ENCODE assay signal across 8 cellular contexts in genomic region chr5:61330341-61330878, GRCh38. TPM values are rescaled to one million over a fixed set of nuclear protein-coding genes. Genes with fewer than 3 reads are reported as not detected.
DNase-seq lines count a peak whose midpoint lies in the region; ATAC-seq and TF ChIP-seq lines count a peak whose summit lies in the region.

No MANE protein-coding gene starts in this region.

- H2AFZ ChIP-seq in neuronal stem cell (ENCODE audit: low read length) = peak overlapping the region; percentile 92

- H3K4me1 ChIP-seq in gastroesophageal sphincter = peaks cover 0 to 39% (median 16%) of the 10 kb centered on the region in 3 donors
- peaks cover 17 to 21% of the 10 kb centered on the region in 2 donors for H3K4me1 ChIP-seq in neuronal stem cell (ENCODE audit: control insufficient read depth in 2 of 2, insufficient read depth in 1 of 2, low read depth in 1 of 2, low read length in 2 of 2)

- peaks cover 43% of the 10 kb centered on the region for H3K4me1 Mint-ChIP-seq in activated T-cell treated with anti-CD3 and anti-CD28 coated beads, Interleukin-2, amount 50 U/mL, for 4 hours (ENCODE audit: low read depth)

- peak overlapping the region; percentile 9 for H4K91ac ChIP-seq in neuronal stem cell (ENCODE audit: low read depth, low read length, poor library complexity)

- peak overlapping the region; percentile 82 to 99 (median 98) for H3K27ac ChIP-seq in gastroesophageal sphincter
- H3K27ac ChIP-seq in neuronal stem cell (replicated peaks; ENCODE audit: low read length) = peak overlapping the region; percentile 92

- H3K4me3 ChIP-seq in gastroesophageal sphincter (peak overlapping the region; percentile 86 to 97), neuronal stem cell (ENCODE audit: low read length in 2 of 2) (peak overlapping the region; percentile 94 to 96)

- peaks cover 14% of the 10 kb centered on the region for H3K79me1 ChIP-seq in neuronal stem cell (ENCODE audit: low read depth, low read length)

- peak overlapping the region; percentile 99 for H3K18ac ChIP-seq in neuronal stem cell (ENCODE audit: low read length)

- peak overlapping the region; percentile 51 for H3K14ac ChIP-seq in neuronal stem cell (ENCODE audit: low read length)

- TF ChIP-seq CTCF in gastroesophageal sphincter (IDR thresholded peaks at IDR 0.05) = no peak

- no peaks in the 10 kb centered on the region for H3K27me3 ChIP-seq in gastroesophageal sphincter
- H3K27me3 ChIP-seq in neuronal stem cell (ENCODE audit: control insufficient read depth in 3 of 3, insufficient read depth in 3 of 3, low read depth in 1 of 3, low read length in 3 of 3) = no peaks in the 10 kb centered on the region

- DNase-seq in stimulated activated naive CD4-positive, alpha-beta T cell (lab: John Stamatoyannopoulos, UW) = peak in 5 of 6 experiments; percentile 17 to 73 (median 57)
- DNase-seq in stimulated activated naive CD4-positive, alpha-beta T cell treated with Interleukin-2 at 50 U/mL for 16 hours (lab: John Stamatoyannopoulos, UW) = no peak
- DNase-seq in NCI-H146 treated with DMSO at 0.1 percent for 48 hours (lab: John Stamatoyannopoulos, UW; ENCODE audit: unreplicated experiment) (peak; percentile 54), neuronal stem cell (ENCODE audit: low spot score) (peak; percentile 49)
- DNase-seq in activated T-cell treated with anti-CD3 and anti-CD28 coated beads, Interleukin-2, amount 50 U/mL, for 4 hours = no peak
- DNase-seq in stimulated activated CD4-positive, alpha-beta T cell treated with anti-CD3 and anti-CD28 coated beads, Interleukin-4, amount 100 ng/mL, for 24 hours = no peak

- no peak for ATAC-seq in activated T-cell treated with anti-CD3 and anti-CD28 coated beads, Interleukin-2, amount 50 U/mL, for 4 hours
- ATAC-seq in gastroesophageal sphincter (no peak), HG02870 (IDR thresholded peaks at IDR 0.05; ENCODE audit: unreplicated experiment) (no peak)

- H3K36me3 Mint-ChIP-seq in activated T-cell treated with anti-CD3 and anti-CD28 coated beads, Interleukin-2, amount 50 U/mL, for 4 hours (ENCODE audit: insufficient read depth) = peaks cover 1% of the 10 kb centered on the region

- WGBS in gastroesophageal sphincter (ENCODE audit: low coverage in 1 of 2), 2 donors = 0% methylated on average over 9 to 29 of the region's 32 CpGs
- no CpG with 5 or more reads among the region's 32 CpGs for WGBS in neuronal stem cell (ENCODE audit: extremely low coverage in 2 of 2, insufficient read length in 2 of 2, insufficient replicate concordance in 1 of 2), 2 donors

- H2BK15ac ChIP-seq in neuronal stem cell (ENCODE audit: low read length) = peak overlapping the region; percentile 15

- peak overlapping the region; percentile 96 for H2BK5ac ChIP-seq in neuronal stem cell (ENCODE audit: low read length)

- peak overlapping the region; percentile 90 for H3K4me2 ChIP-seq in neuronal stem cell (ENCODE audit: insufficient read depth, low read length, poor library complexity, severe bottlenecking)

- peak overlapping the region; percentile 74 for H2AK5ac ChIP-seq in neuronal stem cell (ENCODE audit: low read depth, low read length)

- no peak for TF ChIP-seq POLR2A in gastroesophageal sphincter (IDR thresholded peaks at IDR 0.05)

- H2BK12ac ChIP-seq in neuronal stem cell (ENCODE audit: low read length) = peak overlapping the region; percentile 81

- no peak overlapping the region for H3K4ac ChIP-seq in neuronal stem cell (ENCODE audit: low read length)

- no peaks in the 10 kb centered on the region for H3K36me3 ChIP-seq in gastroesophageal sphincter
- H3K36me3 ChIP-seq in neuronal stem cell (replicated peaks in 1 of 2; ENCODE audit: control insufficient read depth in 2 of 2, insufficient read depth in 2 of 2, low read length in 2 of 2) = peaks cover 0 to 15% of the 10 kb centered on the region in 2 donors

- H3K23ac ChIP-seq in neuronal stem cell (ENCODE audit: low read depth, low read length, poor library complexity) = peak overlapping the region; percentile 11

- peak overlapping the region; percentile 100 for H3K9ac ChIP-seq in neuronal stem cell (ENCODE audit: low read depth, low read length, poor library complexity)

- peak overlapping the region; percentile 79 for H3K4me3 Mint-ChIP-seq in activated T-cell treated with anti-CD3 and anti-CD28 coated beads, Interleukin-2, amount 50 U/mL, for 4 hours

- no peak overlapping the region for H4K8ac ChIP-seq in neuronal stem cell (ENCODE audit: low read depth, low read length)

- no peaks in the 10 kb centered on the region for H3K9me3 ChIP-seq in gastroesophageal sphincter
- H3K9me3 ChIP-seq in neuronal stem cell (replicated peaks in 1 of 2; ENCODE audit: control insufficient read depth in 2 of 2, insufficient read depth in 1 of 2, low read depth in 1 of 2, low read length in 2 of 2) = no peaks in the 10 kb centered on the region

- no peak for TF ChIP-seq EP300 in gastroesophageal sphincter (IDR thresholded peaks at IDR 0.05)

- H3K27me3 Mint-ChIP-seq in activated T-cell treated with anti-CD3 and anti-CD28 coated beads, Interleukin-2, amount 50 U/mL, for 4 hours (ENCODE audit: low read depth) = peaks cover 21% of the 10 kb centered on the region

- H3K9me3 Mint-ChIP-seq in activated T-cell treated with anti-CD3 and anti-CD28 coated beads, Interleukin-2, amount 50 U/mL, for 4 hours = no peaks in the 10 kb centered on the region

- peak overlapping the region; percentile 98 for H2BK120ac ChIP-seq in neuronal stem cell (ENCODE audit: low read depth, low read length)

RNA-seq across cellular contexts. Expression of gene ZSWIM6, which starts 1.6 kb away (rescaled TPM):
- total RNA-seq in activated T-cell treated with anti-CD3 and anti-CD28 coated beads, Interleukin-2, amount 50 U/mL, for 4 hours = 1 to 10 TPM; 5.4 to 6.9 (median 5.8) TPM
- 10 to 100 TPM in 3 of 4 donors, 1 to 10 TPM in 1; 8.9 to 20.9 (median 12.3) TPM for total RNA-seq in gastroesophageal sphincter
- polyA plus RNA-seq in neuronal stem cell (2013, experiment 1 of 2) = 24.2 TPM
- 25.4 TPM for polyA plus RNA-seq in neuronal stem cell (2013, experiment 2 of 2)

Comparison
In these comparisons a context has a peak if more than half of its experiments do, and no peak if none do; other contexts are left out.
1. DNase-seq: peak in stimulated activated naive CD4-positive, alpha-beta T cell (5 of 6), NCI-H146 treated with DMSO at 0.1 percent for 48 hours (single experiment) and neuronal stem cell (single experiment); none in stimulated activated naive CD4-positive, alpha-beta T cell treated with Interleukin-2 at 50 U/mL for 16 hours (single experiment), activated T-cell treated with anti-CD3 and anti-CD28 coated beads, Interleukin-2, amount 50 U/mL, for 4 hours (single experiment) and stimulated activated CD4-positive, alpha-beta T cell treated with anti-CD3 and anti-CD28 coated beads, Interleukin-4, amount 100 ng/mL, for 24 hours (single experiment).